ENCODE assay signal across 20 cellular contexts in the genomic region with DNA sequence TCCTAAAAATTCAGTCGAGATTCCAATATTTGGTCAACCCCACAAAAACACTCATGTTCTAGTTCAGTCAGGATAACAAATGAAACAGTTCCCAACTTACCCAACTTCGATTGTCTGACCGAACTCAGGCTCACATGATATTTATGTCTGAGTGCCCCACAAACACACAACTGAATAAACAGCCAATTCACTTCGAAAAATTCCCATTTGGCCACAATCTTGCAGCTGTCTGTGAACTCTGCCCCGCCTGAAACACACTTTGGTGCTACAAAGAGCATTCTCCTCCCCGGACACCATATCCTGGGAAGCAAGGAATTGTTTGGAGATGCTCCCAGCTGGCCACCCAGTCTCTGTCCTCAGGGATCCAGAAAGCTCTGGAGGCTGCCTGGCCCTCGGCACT. TPM values are rescaled to one million over a fixed set of nuclear protein-coding genes. Genes with fewer than 3 reads are reported as not detected.
A peak's percentile ranks its signal among the peaks of the same experiment; 100 is the strongest.
DNase-seq lines count a peak whose midpoint lies in the region; ATAC-seq, FAIRE-seq and TF ChIP-seq lines count a peak whose summit lies in the region.
"Had no signal": no experiment of that assay in that cellular context is flagged by ENCODE, and none has a peak within 500 bp of the region (broad histone marks: within the 10 kb centered on the region; RNA-seq: fewer than 3 reads in every experiment).

No MANE protein-coding gene starts in this region.

- CTCF ChIA-PET in H1 (lab: Charles Lee; ENCODE audit: partially characterized antibody), result no interaction called here

- no peak overlapping the region for H2AK5ac ChIP-seq in H1 (ENCODE audit: low read depth, low read length)

- H4K8ac ChIP-seq in H1 (ENCODE audit: extremely low read depth, insufficient read depth, low read length), result no peak overlapping the region

- DNase-seq in H1 (ENCODE audit: low read depth in 1 of 2, low spot score in 2 of 2), result no peak
- peak; percentile 65 for DNase-seq in myocyte (ENCODE audit: low read depth)
- peak; percentile 45 for DNase-seq in skeletal muscle cell (ENCODE audit: low read depth)
- no peak for DNase-seq in SHP77 (lab: John Stamatoyannopoulos, UW)
- no peak for DNase-seq in T-helper 2 cell
- no peak for DNase-seq in activated naive CD4-positive, alpha-beta T cell treated with anti-CD3 and anti-CD28 coated beads, Interleukin-2, amount 50 U/mL, for 72 hours (ENCODE audit: low spot score in 2 of 2)
- DNase-seq: ACHN; BE2C; C1 segment of cervical spinal cord; CD4-positive, CD25-positive, alpha-beta regulatory T cell; CD8-positive, alpha-beta memory T cell; COR-L47; DMS 273 treated with DMSO at 0.1 percent for 48 hours; DMS53; GOT3; H9 had no signal

- H3K23me2 ChIP-seq in H1 (ENCODE audit: low read depth, low read length), result peaks cover 2% of the 10 kb centered on the region; the same call in 1 of the 2 replicates

- H3K27ac Mint-ChIP-seq in activated naive CD4-positive, alpha-beta T cell treated with anti-CD3 and anti-CD28 coated beads, Interleukin-2, amount 50 U/mL, for 72 hours, result no peak overlapping the region
- H3K27ac Mint-ChIP-seq: CD4-positive, CD25-positive, alpha-beta regulatory T cell; CD8-positive, alpha-beta memory T cell; H9 had no signal

- TF ChIP-seq EP300 in H1 (IDR thresholded peaks at IDR 0.05; ENCODE audit: borderline replicate concordance in 1 of 2, low read depth in 2 of 2, low read length in 2 of 2), result no peak

- H3K79me1 ChIP-seq in H1 (ENCODE audit: low read depth, low read length), result no peaks in the 10 kb centered on the region

- no peak overlapping the region for H2BK120ac ChIP-seq in H1 (replicated peaks; ENCODE audit: low read depth, low read length)

- POLR2A ChIA-PET in H1 (lab: Charles Lee; ENCODE audit: partially characterized antibody), result no interaction called here

- ATAC-seq in activated naive CD4-positive, alpha-beta T cell treated with anti-CD3 and anti-CD28 coated beads, Interleukin-2, amount 50 U/mL, for 72 hours, result no peak

- no peaks in the 10 kb centered on the region for H3K79me2 ChIP-seq in H1 (ENCODE audit: control insufficient read depth in 1 of 2, insufficient read depth in 2 of 2, low read length in 2 of 2)

- no peaks in the 10 kb centered on the region for H4K20me1 ChIP-seq in H1 (replicated peaks in 1 of 2; ENCODE audit: control insufficient read depth in 1 of 2, insufficient read depth in 2 of 2, low read length in 2 of 2)

- H3K23ac ChIP-seq in H1 (ENCODE audit: insufficient read length), result no peak overlapping the region

- H2BK12ac ChIP-seq in H1 (ENCODE audit: low read depth, low read length), result no peak overlapping the region

- no peaks in the 10 kb centered on the region for H3K36me3 Mint-ChIP-seq in activated naive CD4-positive, alpha-beta T cell treated with anti-CD3 and anti-CD28 coated beads, Interleukin-2, amount 50 U/mL, for 72 hours
- H3K36me3 Mint-ChIP-seq: CD4-positive, CD25-positive, alpha-beta regulatory T cell; CD8-positive, alpha-beta memory T cell had no signal

- no peaks in the 10 kb centered on the region for H3K36me3 ChIP-seq in H1 (ENCODE audit: control insufficient read depth in 2 of 4, insufficient read depth in 4 of 4, low read length in 3 of 4)
- H3K36me3 ChIP-seq: BE2C had no signal

- H3K14ac ChIP-seq in H1 (ENCODE audit: insufficient read length), result no peak overlapping the region

- H3K4me3 ChIP-seq in H1 (ENCODE audit: extremely low read depth in 1 of 4, insufficient read depth in 2 of 4, low read depth in 3 of 4, low read length in 4 of 4) (no peak overlapping the region), skeletal muscle cell (ENCODE audit: low read depth, low read length) (no peak overlapping the region)

- WGBS in H1 (ENCODE audit: extremely low coverage in 1 of 2, insufficient coverage in 1 of 2, insufficient read length in 1 of 2, insufficient replicate concordance in 2 of 2, low coverage in 1 of 2, low lambda C conversion rate in 2 of 2, missing lambda C conversion rate in 1 of 2), 2 experiments, result 85% methylated on average over 7 of the region's 7 CpGs; no CpG with 5 or more reads in 1 of the 2 experiments

- no peak overlapping the region for H2AFZ ChIP-seq in H1 (ENCODE audit: low read length)

- no peak overlapping the region for H3K4me2 ChIP-seq in H1 (ENCODE audit: insufficient read depth in 1 of 2, low read depth in 2 of 2, low read length in 2 of 2)

- H4K5ac ChIP-seq in H1 (ENCODE audit: insufficient read length, low read depth, low read length), result no peak overlapping the region

- H3K27me3 ChIP-seq in H1 (replicated peaks in 1 of 4; ENCODE audit: control insufficient read depth in 3 of 4, extremely low read depth in 1 of 4, insufficient read depth in 3 of 4, low read length in 3 of 4), result no peaks in the 10 kb centered on the region
- H3K27me3 ChIP-seq: BE2C had no signal

- no peak for TF ChIP-seq CTCF in H1 (IDR thresholded peaks at IDR 0.05; ENCODE audit: control extremely low read depth in 1 of 3, insufficient read depth in 1 of 3, low read depth in 1 of 3, low read length in 3 of 3)

- no peak overlapping the region for H4K91ac ChIP-seq in H1 (replicated peaks; ENCODE audit: insufficient read length, low read length)

- H3K4ac ChIP-seq in H1 (replicated peaks; ENCODE audit: insufficient read length, low read depth, low read length), result no peak overlapping the region

- no peak overlapping the region for H3K56ac ChIP-seq in H1 (replicated peaks; ENCODE audit: insufficient read length, low read depth, low read length)

- TF ChIP-seq POLR2A in H1 (IDR thresholded peaks at IDR 0.05; ENCODE audit: control extremely low read depth in 1 of 2, low read depth in 2 of 2, low read length in 2 of 2), result no peak

- H3K18ac ChIP-seq in H1 (ENCODE audit: extremely low read depth, low read length), result no peak overlapping the region

- no peak overlapping the region for H2BK5ac ChIP-seq in H1 (ENCODE audit: low read depth, low read length)

- H2BK15ac ChIP-seq in H1 (ENCODE audit: low read length), result no peak overlapping the region

- no peaks in the 10 kb centered on the region for H3K9me3 ChIP-seq in H1 (ENCODE audit: insufficient read depth in 2 of 2, low read depth in 1 of 2, low read length in 1 of 2)
- H3K9me3 ChIP-seq: BE2C had no signal

- peak overlapping the region; percentile 38; the same call in 1 of the 2 replicates for H2BK20ac ChIP-seq in H1 (ENCODE audit: low read length)

- peaks cover 0 to 5% (median 0%) of the 10 kb centered on the region in 4 experiments; a peak in 1 of 7 replicates for H3K4me1 ChIP-seq in H1 (replicated peaks in 1 of 4; ENCODE audit: control insufficient read depth in 3 of 4, insufficient read depth in 4 of 4, low read length in 3 of 4)
- H3K4me1 ChIP-seq: BE2C had no signal

- FAIRE-seq in H1 (lab: Jason Lieb, UNC), result no peak
- FAIRE-seq: A204.1, G401.6, GM12892, GM18507 had no signal

- no peaks in the 10 kb centered on the region for H3K9me3 Mint-ChIP-seq in activated naive CD4-positive, alpha-beta T cell treated with anti-CD3 and anti-CD28 coated beads, Interleukin-2, amount 50 U/mL, for 72 hours
- H3K9me3 Mint-ChIP-seq: H9 had no signal

- no peak for TF ChIP-seq RAD21 in H1 (IDR thresholded peaks at IDR 0.05 in 1 of 2, conservative IDR thresholded peaks at IDR 0.05 in 1 of 2; ENCODE audit: low read depth in 2 of 2, low read length in 2 of 2)

- no peak overlapping the region for H3K9ac ChIP-seq in H1 (replicated peaks in 1 of 4; ENCODE audit: extremely low read depth in 1 of 4, low read depth in 3 of 4, low read length in 3 of 4)

- no peak overlapping the region for H3K27ac ChIP-seq in H1 (ENCODE audit: low read depth, low read length)

TF ChIP-seq in H1, 55 proteins besides CTCF, POLR2A, EP300 and RAD21:
- TF ChIP-seq RBBP5 (IDR thresholded peaks at IDR 0.05; ENCODE audit: borderline replicate concordance, low read depth, low read length), result no peak
- TF ChIP-seq SP2 (IDR thresholded peaks at IDR 0.05; ENCODE audit: low read length), result no peak
TF ChIP-seq in H1: peak in this region for 0.

RNA-seq across cellular contexts. Expression of a gene that starts 52.9 kb away (rescaled TPM):
- total RNA-seq in H1 (2021; fragmentation: NEBNext Ultra II Directional; extraction: Animal tissue kit (Norgen Biotek cat#: 25700)), result 0.26 and 0.34 TPM in 2 replicates
- polyA plus RNA-seq in H1 (2011; rRNA removed), result 0.05 and 0.16 TPM in 2 replicates
- 0.08 TPM for polyA plus RNA-seq in H1 (2011; cell fraction: cytosol; rRNA removed)
- polyA plus RNA-seq in H1 (2011; cell fraction: nucleus; rRNA removed), result 0.24 TPM
- 0.08 to 0.37 TPM (median 0.19 TPM) in 4 replicates for polyA plus RNA-seq in H1 (2012, experiment 1 of 2)
- polyA plus RNA-seq in H1 (2012, experiment 2 of 2), result 0.05 TPM
- 0.14 TPM for polyA plus RNA-seq in H1 (2013, experiment 1 of 2)
- polyA plus RNA-seq in H1 (2013, experiment 2 of 2), result 0.11 TPM
- polyA minus RNA-seq in H1 (2011; rRNA and poly(A)+ RNA removed), result 0.05 and 0.13 TPM in 2 replicates
- polyA minus RNA-seq in H1 (2011; cell fraction: cytosol; rRNA and poly(A)+ RNA removed), result not detected
- 0.70 TPM for polyA minus RNA-seq in H1 (2011; cell fraction: nucleus; rRNA and poly(A)+ RNA removed)
- 6.0 and 6.9 TPM in 2 replicates for total RNA-seq in myocyte
- 6.6 TPM for polyA plus RNA-seq in myocyte (2012)
- total RNA-seq in activated naive CD4-positive, alpha-beta T cell treated with anti-CD3 and anti-CD28 coated beads, Interleukin-2, amount 50 U/mL, for 72 hours, result under 1 TPM; 0.16 to 0.84 TPM
- total RNA-seq: CD4-positive, CD25-positive, alpha-beta regulatory T cell; CD8-positive, alpha-beta memory T cell; H9 had no signal

Comparison
In these comparisons a context has a peak if more than half of its experiments do, and no peak if none do; other contexts are left out.
1. DNase-seq: peak in myocyte (single experiment) and skeletal muscle cell (single experiment); none in H1 (0 of 2), SHP77 (0 of 2), T-helper 2 cell (0 of 5) and activated naive CD4-positive, alpha-beta T cell treated with anti-CD3 and anti-CD28 coated beads, Interleukin-2, amount 50 U/mL, for 72 hours (0 of 2).